Comparison of ENCODE assay signal across 39 cellular contexts in the genomic region with DNA sequence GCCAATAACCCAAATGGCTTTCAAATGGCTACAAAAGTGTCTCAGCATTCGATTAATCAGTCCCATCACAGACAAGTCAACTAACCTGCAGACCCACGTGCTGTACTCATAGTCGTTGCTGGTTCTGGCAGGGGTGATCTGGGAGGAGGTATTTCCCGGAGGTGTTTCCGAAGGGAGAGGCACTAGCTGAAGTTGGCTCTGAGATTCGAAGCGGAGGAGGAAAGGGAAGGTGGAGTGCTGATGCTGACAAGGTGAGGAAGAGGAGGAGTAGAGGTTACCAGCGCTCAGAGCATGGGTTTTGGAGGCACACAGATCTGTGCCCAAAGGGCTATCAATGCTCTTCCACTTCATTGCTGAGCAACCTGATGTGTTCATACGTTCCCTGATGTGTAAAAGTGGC. TPM values are rescaled to one million over a fixed set of nuclear protein-coding genes. Genes with fewer than 3 reads are reported as not detected.
"Had no signal": no experiment of that assay in that cellular context is flagged by ENCODE, and none has a peak within 500 bp of the region (broad histone marks: within the 10 kb centered on the region; RNA-seq: fewer than 3 reads in every experiment).

No MANE protein-coding gene starts in this region.

- H3K4me1 ChIP-seq: adrenal gland, body of pancreas, colonic mucosa, esophagus squamous epithelium, sigmoid colon, thyroid gland had no signal

- H3K36me3 Mint-ChIP-seq: activated CD4-positive, alpha-beta memory T cell treated with anti-CD3 and anti-CD28 coated beads for 36 hours; activated naive CD4-positive, alpha-beta T cell treated with anti-CD3 and anti-CD28 coated beads, Interleukin-2, amount 50 U/mL, for 72 hours; naive thymus-derived CD4-positive, alpha-beta T cell; stimulated activated naive B cell treated with anti-CD40 and anti-IgM and Interleukin-4, amounts not matched to agents 10 μg/mL and 1 μg/mL and 100 μg/mL, for 72 hours had no signal

- H3K9me3 Mint-ChIP-seq: activated CD4-positive, alpha-beta memory T cell treated with anti-CD3 and anti-CD28 coated beads for 36 hours; activated CD4-positive, alpha-beta T cell treated with anti-CD3 and anti-CD28 coated beads, Interleukin-2, amount 10 ng/mL, durations not matched to agents 24 days and 14 days; activated naive CD4-positive, alpha-beta T cell treated with anti-CD3 and anti-CD28 coated beads, Interleukin-2, amount 50 U/mL, for 72 hours; activated T-helper 1 cell treated with anti-CD3 and anti-CD28 coated beads, Interleukin-12 subunit alpha, Interleukin-12 subunit beta, Interleukin-2, Interleukin-4 antibody, amounts not matched to agents 30 ng/mL and 10 ng/mL and 1 ng/mL, durations not matched to agents 14 hours and 24 hours and 36 hours; naive thymus-derived CD4-positive, alpha-beta T cell; stimulated activated naive B cell treated with anti-CD40 and anti-IgM and Interleukin-4, amounts not matched to agents 10 μg/mL and 1 μg/mL and 100 μg/mL, for 72 hours; T-helper 1 cell treated with Interleukin-12 subunit alpha and Interleukin-12 subunit beta and Interleukin-4 antibody, amounts not matched to agents 30 μg/mL and 1 μg/mL, for 36 hours had no signal

- DNase-seq: activated CD4-positive, alpha-beta memory T cell treated with anti-CD3 and anti-CD28 coated beads for 36 hours; activated CD4-positive, alpha-beta T cell treated with anti-CD3 and anti-CD28 coated beads, Interleukin-2, amount 10 ng/mL, durations not matched to agents 24 days and 14 days; activated CD4-positive, CD25-positive, alpha-beta regulatory T cell treated with anti-CD3 and anti-CD28 coated beads, Interleukin-2, amount 50 U/mL, for 72 hours; activated CD8-positive, alpha-beta memory T cell treated with anti-CD3 and anti-CD28 coated beads, Interleukin-2, amount 50 U/mL, for 4 hours; activated gamma-delta T cell treated with Interleukin-2 at 50 U/mL for 16 hours; activated T-cell treated with anti-CD3 and anti-CD28 coated beads, Interleukin-2, amount 50 U/mL, for 1 hour; adrenal gland; aorta; body of pancreas; colonic mucosa; effector CD8-positive, alpha-beta T cell; esophagus squamous epithelium; foreskin melanocyte; left colon; mammary epithelial cell; midbrain; naive thymus-derived CD4-positive, alpha-beta T cell; retina; sigmoid colon; SK-N-SH; small intestine; stimulated activated CD4-positive, alpha-beta T cell treated with anti-CD3 and anti-CD28 coated beads, Interleukin-1b, Interleukin-23, amount 100 ng/mL, for 48 hours; stimulated activated naive B cell treated with anti-CD40 and anti-IgM and Interleukin-4, amounts not matched to agents 10 μg/mL and 1 μg/mL and 100 μg/mL, for 72 hours; stomach; SW 1271; T1000; thyroid gland had no signal

- H3K27me3 ChIP-seq: adrenal gland, body of pancreas, colonic mucosa, thyroid gland had no signal

- H3K4me1 Mint-ChIP-seq: activated CD4-positive, alpha-beta T cell treated with anti-CD3 and anti-CD28 coated beads, Interleukin-2, amount 10 ng/mL, durations not matched to agents 24 days and 14 days; naive thymus-derived CD4-positive, alpha-beta T cell had no signal

- H3K36me3 ChIP-seq: adrenal gland, colonic mucosa, esophagus squamous epithelium, neutrophil, sigmoid colon, stomach, thyroid gland had no signal

- H3K4me3 ChIP-seq: adrenal gland, body of pancreas, colonic mucosa, esophagus squamous epithelium, sigmoid colon, stomach, thyroid gland had no signal

- H3K27ac ChIP-seq: adrenal gland, body of pancreas, colonic mucosa, epithelial cell of prostate, esophagus squamous epithelium, neutrophil, sigmoid colon, thyroid gland had no signal

- FAIRE-seq: endometrium, keratinocyte, small intestine had no signal

- H3K4me2 ChIP-seq: SK-N-SH had no signal

- H3K4me3 Mint-ChIP-seq: activated CD4-positive, alpha-beta memory T cell treated with anti-CD3 and anti-CD28 coated beads for 36 hours; activated CD4-positive, alpha-beta T cell treated with anti-CD3 and anti-CD28 coated beads, Interleukin-2, amount 10 ng/mL, durations not matched to agents 24 days and 14 days; activated T-helper 1 cell treated with anti-CD3 and anti-CD28 coated beads, Interleukin-12 subunit alpha, Interleukin-12 subunit beta, Interleukin-2, Interleukin-4 antibody, amounts not matched to agents 30 ng/mL and 10 ng/mL and 1 ng/mL, durations not matched to agents 14 hours and 24 hours and 36 hours; naive thymus-derived CD4-positive, alpha-beta T cell; stimulated activated naive B cell treated with anti-CD40 and anti-IgM and Interleukin-4, amounts not matched to agents 10 μg/mL and 1 μg/mL and 100 μg/mL, for 72 hours; T-helper 1 cell treated with Interleukin-12 subunit alpha and Interleukin-12 subunit beta and Interleukin-4 antibody, amounts not matched to agents 30 μg/mL and 1 μg/mL, for 36 hours had no signal

- H3K27ac Mint-ChIP-seq: activated CD4-positive, alpha-beta memory T cell treated with anti-CD3 and anti-CD28 coated beads for 36 hours; activated CD4-positive, alpha-beta T cell treated with anti-CD3 and anti-CD28 coated beads, Interleukin-2, amount 10 ng/mL, durations not matched to agents 24 days and 14 days; activated naive CD4-positive, alpha-beta T cell treated with anti-CD3 and anti-CD28 coated beads, Interleukin-2, amount 50 U/mL, for 72 hours; activated T-helper 1 cell treated with anti-CD3 and anti-CD28 coated beads, Interleukin-12 subunit alpha, Interleukin-12 subunit beta, Interleukin-2, Interleukin-4 antibody, amounts not matched to agents 30 ng/mL and 10 ng/mL and 1 ng/mL, durations not matched to agents 14 hours and 24 hours and 36 hours; naive thymus-derived CD4-positive, alpha-beta T cell; T-helper 1 cell treated with Interleukin-12 subunit alpha and Interleukin-12 subunit beta and Interleukin-4 antibody, amounts not matched to agents 30 μg/mL and 1 μg/mL, for 36 hours had no signal

- H3K9me3 ChIP-seq: adrenal gland, body of pancreas, colonic mucosa, esophagus squamous epithelium, neutrophil, sigmoid colon, SK-N-SH, stomach, thyroid gland had no signal

- H3K9ac ChIP-seq: SK-N-SH had no signal

- ATAC-seq: activated naive CD4-positive, alpha-beta T cell treated with anti-CD3 and anti-CD28 coated beads, Interleukin-2, amount 50 U/mL, for 72 hours; body of pancreas; left colon; naive thymus-derived CD4-positive, alpha-beta T cell; stimulated activated naive B cell treated with anti-CD40 and anti-IgM and Interleukin-4, amounts not matched to agents 10 μg/mL and 1 μg/mL and 100 μg/mL, for 72 hours had no signal

RNA-seq across cellular contexts. Expression of a gene that starts 20.5 kb away (rescaled TPM):
- total RNA-seq: activated CD4-positive, alpha-beta memory T cell treated with anti-CD3 and anti-CD28 coated beads for 36 hours; activated CD8-positive, alpha-beta memory T cell treated with anti-CD3 and anti-CD28 coated beads for 36 hours; activated naive CD4-positive, alpha-beta T cell treated with anti-CD3 and anti-CD28 coated beads, Interleukin-2, amount 50 U/mL, for 72 hours; aorta; body of pancreas; dermis microvascular lymphatic vessel endothelial cell; esophagus squamous epithelium; naive thymus-derived CD4-positive, alpha-beta T cell; posterior vena cava; sigmoid colon; thyroid gland; ureter had no signal
- polyA plus RNA-seq: aorta; liver; naive thymus-derived CD4-positive, alpha-beta T cell had no signal
